7 cellular contexts compared by ENCODE assay signal in the genomic region with DNA sequence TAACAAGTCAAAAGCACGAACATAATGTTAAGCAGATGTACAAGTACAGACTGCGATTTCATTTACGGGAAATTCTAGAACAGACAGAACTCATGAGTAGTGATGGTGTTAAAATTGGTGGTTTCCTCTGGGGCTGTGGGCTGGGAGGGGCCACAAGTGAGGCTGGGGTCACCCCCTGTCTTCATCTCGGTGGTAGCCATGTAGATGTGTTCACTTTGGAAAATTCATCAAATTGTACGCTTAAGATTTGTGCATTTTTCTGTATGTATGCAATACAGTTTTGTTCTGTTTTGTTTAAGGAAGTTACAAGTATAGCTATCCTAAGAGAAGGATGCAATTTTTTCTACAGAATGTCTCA. TPM values are rescaled to one million over a fixed set of nuclear protein-coding genes. Genes with fewer than 3 reads are reported as not detected.
A peak's percentile ranks its signal among the peaks of the same experiment; 100 is the strongest.
DNase-seq lines count a peak whose midpoint lies in the region; ATAC-seq, FAIRE-seq and TF ChIP-seq lines count a peak whose summit lies in the region.

No MANE protein-coding gene starts in this region.

- no peaks in the 10 kb centered on the region for H3K36me3 ChIP-seq in SJCRH30
- H3K36me3 ChIP-seq in skeletal muscle tissue (ENCODE audit: control insufficient read depth in 3 of 3, insufficient read depth in 3 of 3, low read length in 3 of 3) = peaks cover 0 to 11% (median 5%) of the 10 kb centered on the region in 3 donors

- no peak for FAIRE-seq in RCC 7860 (lab: Jason Lieb, UNC)

- peak overlapping the region; percentile 71 to 96 (median 94) for H3K9ac ChIP-seq in skeletal muscle tissue (ENCODE audit: low read depth in 1 of 3, low read length in 3 of 3)

- H3K27ac ChIP-seq in SJCRH30 (peak overlapping the region; percentile 13; the same call in 1 of the 2 replicates), skeletal muscle tissue (ENCODE audit: low read depth, low read length) (peak overlapping the region; percentile 82)

- H3K9me3 ChIP-seq in SJCRH30 (replicated peaks) (no peaks in the 10 kb centered on the region), skeletal muscle tissue (ENCODE audit: control insufficient read depth in 3 of 3, low read length in 3 of 3) (no peaks in the 10 kb centered on the region)

- ATAC-seq in GM21717 (IDR thresholded peaks at IDR 0.05; ENCODE audit: unreplicated experiment) = peak; percentile 9

- no peak for DNase-seq in SJCRH30
- no peak for DNase-seq in foreskin fibroblast
- no peak for DNase-seq in RCC 7860 (ENCODE audit: low spot score)
- DNase-seq in HuH-7 (ENCODE audit: low spot score) = no peak
- DNase-seq in DMS79 treated with DMSO at 0.1 percent for 48 hours (lab: John Stamatoyannopoulos, UW) = no peak

- H3K4me3 ChIP-seq in SJCRH30 = peak overlapping the region; percentile 70
- peak overlapping the region; percentile 63 to 97 for H3K4me3 ChIP-seq in foreskin fibroblast (ENCODE audit: low read depth in 1 of 2, low read length in 2 of 2)
- peak overlapping the region; percentile 64 to 80 (median 75) for H3K4me3 ChIP-seq in skeletal muscle tissue (ENCODE audit: low read length in 3 of 3)

- H3K27me3 ChIP-seq in SJCRH30 = no peaks in the 10 kb centered on the region
- no peaks in the 10 kb centered on the region for H3K27me3 ChIP-seq in skeletal muscle tissue (ENCODE audit: control insufficient read depth in 3 of 3, insufficient read depth in 3 of 3, low read length in 3 of 3)

- H3K4me1 ChIP-seq in SJCRH30 (peaks cover 4% of the 10 kb centered on the region; the same call in 1 of the 2 replicates), skeletal muscle tissue (ENCODE audit: control insufficient read depth in 3 of 3, insufficient read depth in 3 of 3, low read length in 3 of 3) (peaks cover 15 to 25% (median 21%) of the 10 kb centered on the region in 3 donors)

- no peak for TF ChIP-seq CTCF in foreskin fibroblast (IDR thresholded peaks at IDR 0.05; ENCODE audit: low read depth, low read length)

RNA-seq across cellular contexts. Expression of gene ASCC2, which starts 0.5 kb away (rescaled TPM):
- 19.5 and 22.1 TPM in 2 replicates for total RNA-seq in SJCRH30 (2014; rRNA removed; shearing (Covaris generic))
- total RNA-seq in skeletal muscle tissue = 15.7 TPM

RNA-seq across cellular contexts. Expression of gene MTMR3, which starts 44.4 kb away (rescaled TPM):
- 16.3 and 19.5 TPM in 2 replicates for total RNA-seq in SJCRH30 (2014; rRNA removed; shearing (Covaris generic))
- 38.6 TPM for total RNA-seq in skeletal muscle tissue
